Comparison of ENCODE assay signal across 9 cellular contexts in the genomic region with DNA sequence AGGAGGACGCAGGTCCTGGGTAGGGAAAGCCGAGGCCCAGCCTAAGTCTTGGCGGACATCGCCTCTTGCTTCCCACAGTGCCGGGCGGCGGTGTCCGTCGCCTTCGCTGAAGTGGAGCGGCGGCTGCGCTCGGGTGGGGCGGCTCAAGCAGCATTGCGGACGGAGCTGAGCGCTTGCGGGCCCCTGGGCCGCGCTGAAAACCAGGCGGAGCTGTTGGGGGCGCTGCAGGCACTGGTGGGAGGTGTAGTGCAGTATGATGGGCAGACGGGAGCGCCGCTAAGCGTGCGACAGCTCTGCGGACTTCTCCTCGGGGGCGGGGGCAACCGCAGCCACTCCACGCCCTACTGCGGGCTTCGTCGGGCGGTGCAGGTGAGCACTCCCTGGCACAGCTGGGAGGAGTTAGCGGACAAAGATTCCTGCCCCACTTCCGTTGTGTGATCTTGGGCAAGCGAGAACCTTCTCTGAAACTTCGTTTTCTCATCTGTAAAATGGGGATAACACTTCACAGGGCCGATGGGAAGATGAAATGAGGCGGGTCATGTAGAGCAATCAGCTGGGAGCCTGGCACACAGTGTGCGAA. TPM values are rescaled to one million over a fixed set of nuclear protein-coding genes. Genes with fewer than 3 reads are reported as not detected.
A peak's percentile ranks its signal among the peaks of the same experiment; 100 is the strongest.
DNase-seq lines count a peak whose midpoint lies in the region; ATAC-seq, FAIRE-seq and TF ChIP-seq lines count a peak whose summit lies in the region.
"Had no signal": no experiment of that assay in that cellular context is flagged by ENCODE, and none has a peak within 500 bp of the region (broad histone marks: within the 10 kb centered on the region; RNA-seq: fewer than 3 reads in every experiment).

No MANE protein-coding gene starts in this region.

- peaks cover 28% of the 10 kb centered on the region for H3K27me3 ChIP-seq in cardiac muscle cell

- TF ChIP-seq CTCF in cardiac muscle cell (IDR thresholded peaks at IDR 0.05; ENCODE audit: low read depth, low read length) (peak; percentile 56), retinal pigment epithelial cell (conservative IDR thresholded peaks at IDR 0.05; ENCODE audit: low read depth, low read length) (peak; percentile 53)

- peak overlapping the region; percentile 60 for H3K4me3 ChIP-seq in cardiac muscle cell
- H3K4me3 ChIP-seq in retinal pigment epithelial cell (ENCODE audit: low read length): peak overlapping the region; percentile 74

- no peaks in the 10 kb centered on the region for H3K4me1 ChIP-seq in cardiac muscle cell (ENCODE audit: low read depth)

- DNase-seq in DMS 273 (lab: John Stamatoyannopoulos, UW; ENCODE audit: unreplicated experiment): peak; percentile 96
- DNase-seq in HTR-8/SVneo (ENCODE audit: insufficient read length, low spot score): peak; percentile 84
- DNase-seq in RPMI8226: peak; percentile 98
- peak; percentile 36 for DNase-seq in activated gamma-delta T cell treated with anti-CD3 and anti-CD28 coated beads, Interleukin-2, amount 50 U/mL, for 16 hours (ENCODE audit: low read depth)
- DNase-seq in cardiac muscle cell (ENCODE audit: low read depth in 1 of 2, low spot score in 1 of 2): peak; percentile 76 to 93
- DNase-seq in retinal pigment epithelial cell (ENCODE audit: low read depth): no peak
- DNase-seq in NK-92 (lab: John Stamatoyannopoulos, UW; ENCODE audit: unreplicated experiment): no peak

- peak; percentile 72 for ATAC-seq in GM21367 (IDR thresholded peaks at IDR 0.05; ENCODE audit: unreplicated experiment)

- H3K9me3 ChIP-seq in cardiac muscle cell (ENCODE audit: low read depth): no peaks in the 10 kb centered on the region

- H3K36me3 ChIP-seq in cardiac muscle cell: no peaks in the 10 kb centered on the region

- peak overlapping the region; percentile 56 for H3K27ac ChIP-seq in cardiac muscle cell

- peak; percentile 51 for FAIRE-seq in HTR-8/SVneo (lab: Jason Lieb, UNC)
- FAIRE-seq: frontal cortex had no signal

RNA-seq across cellular contexts. Expression of a gene that starts 4.3 kb away (rescaled TPM):
- total RNA-seq in cardiac muscle cell: 4.4 and 9.9 TPM in 2 replicates
- 2.7 and 5.2 TPM in 2 replicates for polyA plus RNA-seq in cardiac muscle cell

Comparison
In these comparisons a context has a peak if more than half of its experiments do, and no peak if none do; other contexts are left out.
1. DNase-seq: peak in DMS 273 (single experiment), HTR-8/SVneo (single experiment), RPMI8226 (single experiment), activated gamma-delta T cell treated with anti-CD3 and anti-CD28 coated beads, Interleukin-2, amount 50 U/mL, for 16 hours (single experiment) and cardiac muscle cell (2 of 2); none in retinal pigment epithelial cell (single experiment) and NK-92 (single experiment).